In the genomic region with DNA sequence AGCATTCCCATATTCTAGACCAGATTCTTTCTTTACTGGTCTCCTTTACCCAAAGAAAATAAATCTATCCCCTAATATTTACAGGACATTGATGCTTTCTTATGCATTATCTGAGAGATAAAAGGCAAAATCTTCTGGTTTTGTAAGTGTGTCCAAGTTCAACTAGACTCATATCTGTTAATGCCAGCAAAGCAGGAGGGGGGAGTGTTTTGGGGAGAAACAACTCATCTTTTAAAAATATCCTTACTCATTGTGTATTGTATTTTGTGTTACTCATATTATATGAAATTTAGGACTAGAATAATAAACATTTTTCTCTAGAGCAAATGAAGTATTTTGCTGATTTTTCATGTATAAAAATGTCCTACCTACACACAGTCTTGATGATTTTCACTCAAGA, we compare ENCODE assay signal across 18 cellular contexts. TPM values are rescaled to one million over a fixed set of nuclear protein-coding genes. Genes with fewer than 3 reads are reported as not detected.
DNase-seq lines count a peak whose midpoint lies in the region; ATAC-seq and TF ChIP-seq lines count a peak whose summit lies in the region.
"Had no signal": no experiment of that assay in that cellular context is flagged by ENCODE, and none has a peak within 500 bp of the region (broad histone marks: within the 10 kb centered on the region; RNA-seq: fewer than 3 reads in every experiment).

No MANE protein-coding gene starts in this region.

- TF ChIP-seq POLR2A in breast epithelium (IDR thresholded peaks at IDR 0.05) (no peak), GM18505 (IDR thresholded peaks at IDR 0.05; ENCODE audit: borderline replicate concordance, extremely low read depth, insufficient read depth, insufficient read length) (no peak)

- no peak overlapping the region for H3K9ac ChIP-seq in adipocyte (ENCODE audit: low read length)

- no peak overlapping the region for H3K4me2 ChIP-seq in hepatocyte

- no peak for ATAC-seq in stimulated activated naive B cell treated with anti-CD40 and anti-IgM and Interleukin-4, amounts not matched to agents 10 μg/mL and 1 μg/mL and 100 μg/mL, for 72 hours (replicated peaks)
- ATAC-seq in GM18505 (IDR thresholded peaks at IDR 0.05; ENCODE audit: unreplicated experiment) (no peak), GM21381 (IDR thresholded peaks at IDR 0.05; ENCODE audit: unreplicated experiment) (no peak)

- no peak overlapping the region for H2AFZ ChIP-seq in hepatocyte

- no peaks in the 10 kb centered on the region for H3K36me3 Mint-ChIP-seq in MCF 10A (ENCODE audit: insufficient read depth, unreplicated experiment)
- peaks cover 3 to 10% of the 10 kb centered on the region in 2 donors for H3K36me3 Mint-ChIP-seq in stimulated activated naive B cell treated with anti-CD40 and anti-IgM and Interleukin-4, amounts not matched to agents 10 μg/mL and 1 μg/mL and 100 μg/mL, for 72 hours
- H3K36me3 Mint-ChIP-seq in Caco-2 (ENCODE audit: insufficient read depth, unreplicated experiment), result peaks cover 10% of the 10 kb centered on the region
- H3K36me3 Mint-ChIP-seq: IgD-negative memory B cell had no signal

- no peak overlapping the region for H3K4me3 Mint-ChIP-seq in MCF 10A (ENCODE audit: unreplicated experiment)
- H3K4me3 Mint-ChIP-seq in stimulated activated naive B cell treated with anti-CD40 and anti-IgM and Interleukin-4, amounts not matched to agents 10 μg/mL and 1 μg/mL and 100 μg/mL, for 72 hours, result no peak overlapping the region
- H3K4me3 Mint-ChIP-seq in Caco-2 (ENCODE audit: unreplicated experiment), result no peak overlapping the region

- no peak for TF ChIP-seq CTCF in MCF 10A (IDR thresholded peaks at IDR 0.05; ENCODE audit: unreplicated experiment)
- no peak for TF ChIP-seq CTCF in breast epithelium (IDR thresholded peaks at IDR 0.05)
- no peak for TF ChIP-seq CTCF in hepatocyte (IDR thresholded peaks at IDR 0.05; ENCODE audit: poor library complexity)
- no peak for TF ChIP-seq CTCF in Caco-2 (IDR thresholded peaks at IDR 0.05; ENCODE audit: insufficient read depth in 1 of 2, low read depth in 1 of 2, low read length in 1 of 2, severe bottlenecking in 1 of 2, unreplicated experiment in 1 of 2)

- H3K27me3 ChIP-seq in breast epithelium (no peaks in the 10 kb centered on the region), adipocyte (replicated peaks; ENCODE audit: control insufficient read depth, insufficient read depth, low read length) (no peaks in the 10 kb centered on the region), hepatocyte (no peaks in the 10 kb centered on the region), Caco-2 (replicated peaks; ENCODE audit: control insufficient read depth, insufficient read depth, low read length) (no peaks in the 10 kb centered on the region)

- H3K27ac Mint-ChIP-seq in MCF 10A (ENCODE audit: low read depth, unreplicated experiment), result peak overlapping the region; percentile 27
- peak overlapping the region; percentile 47 for H3K27ac Mint-ChIP-seq in stimulated activated naive B cell treated with anti-CD40 and anti-IgM and Interleukin-4, amounts not matched to agents 10 μg/mL and 1 μg/mL and 100 μg/mL, for 72 hours
- no peak overlapping the region for H3K27ac Mint-ChIP-seq in Caco-2 (ENCODE audit: unreplicated experiment)

- H3K36me3 ChIP-seq in breast epithelium, result no peaks in the 10 kb centered on the region
- no peaks in the 10 kb centered on the region for H3K36me3 ChIP-seq in adipocyte (ENCODE audit: control insufficient read depth, insufficient read depth, low read length, severe bottlenecking)
- H3K36me3 ChIP-seq in hepatocyte (replicated peaks; ENCODE audit: insufficient read depth, low read depth), result no peaks in the 10 kb centered on the region
- H3K36me3 ChIP-seq in Caco-2 (ENCODE audit: control insufficient read depth, insufficient read depth, low read length), result no peaks in the 10 kb centered on the region

- DNase-seq in MCF 10A (ENCODE audit: unreplicated experiment), result no peak
- no peak for DNase-seq in breast epithelium (ENCODE audit: low spot score in 2 of 2)
- DNase-seq in adipocyte (ENCODE audit: low read depth), result peak; percentile 29
- DNase-seq in hepatocyte (ENCODE audit: low spot score), result no peak
- no peak for DNase-seq in stimulated activated naive B cell treated with anti-CD40 and anti-IgM and Interleukin-4, amounts not matched to agents 10 μg/mL and 1 μg/mL and 100 μg/mL, for 72 hours
- DNase-seq in Caco-2, result no peak
- DNase-seq: COR-L47, Kasumi-1, NCI-H1694 treated with DMSO at 0.1 percent for 48 hours, NCI-H2227 treated with DMSO at 0.1 percent for 48 hours, NCI-H510A treated with DMSO at 0.1 percent for 48 hours, NCI-H774, RPMI8226, SHP77 treated with DMSO at 0.1 percent for 48 hours had no signal

- H3K27me3 Mint-ChIP-seq in MCF 10A (ENCODE audit: insufficient read depth, unreplicated experiment) (no peaks in the 10 kb centered on the region), Caco-2 (ENCODE audit: insufficient read depth, unreplicated experiment) (no peaks in the 10 kb centered on the region)
- no peaks in the 10 kb centered on the region for H3K27me3 Mint-ChIP-seq in stimulated activated naive B cell treated with anti-CD40 and anti-IgM and Interleukin-4, amounts not matched to agents 10 μg/mL and 1 μg/mL and 100 μg/mL, for 72 hours
- H3K27me3 Mint-ChIP-seq: IgD-negative memory B cell had no signal

- H3K9me3 Mint-ChIP-seq in MCF 10A (ENCODE audit: unreplicated experiment), result no peaks in the 10 kb centered on the region
- peaks cover 0 to 2% of the 10 kb centered on the region in 2 donors for H3K9me3 Mint-ChIP-seq in stimulated activated naive B cell treated with anti-CD40 and anti-IgM and Interleukin-4, amounts not matched to agents 10 μg/mL and 1 μg/mL and 100 μg/mL, for 72 hours
- no peaks in the 10 kb centered on the region for H3K9me3 Mint-ChIP-seq in Caco-2 (ENCODE audit: unreplicated experiment)

- H3K79me2 ChIP-seq in hepatocyte, result peaks cover 28% of the 10 kb centered on the region

- CTCF ChIA-PET in MCF 10A (lab: Yijun Ruan, JAX) (interaction anchor here (0.9 to 1.0 kb wide), 2 partner anchors 10 to 70 kb away, joined by 3 to 4 read pairs; no protein-coding TSS in a partner anchor), Caco-2 (lab: Charles Lee) (interaction anchor here (0.6 kb wide), 1 partner anchor 53 kb away, joined by 5 read pairs; no protein-coding TSS in a partner anchor)

- H3K4me1 ChIP-seq in breast epithelium (no peaks in the 10 kb centered on the region), adipocyte (ENCODE audit: control insufficient read depth, insufficient read depth, low read length) (peaks cover 46% of the 10 kb centered on the region), hepatocyte (ENCODE audit: insufficient read depth) (peaks cover 21% of the 10 kb centered on the region), Caco-2 (peaks cover 30% of the 10 kb centered on the region)

- H3K4me1 Mint-ChIP-seq in MCF 10A (ENCODE audit: insufficient read depth, unreplicated experiment) (peaks cover 18% of the 10 kb centered on the region), Caco-2 (ENCODE audit: low read depth, unreplicated experiment) (peaks cover 18% of the 10 kb centered on the region)
- H3K4me1 Mint-ChIP-seq in stimulated activated naive B cell treated with anti-CD40 and anti-IgM and Interleukin-4, amounts not matched to agents 10 μg/mL and 1 μg/mL and 100 μg/mL, for 72 hours, result peaks cover 8 to 24% of the 10 kb centered on the region in 2 donors

- no peaks in the 10 kb centered on the region for H3K9me2 ChIP-seq in hepatocyte (replicated peaks; ENCODE audit: insufficient read depth)

- intact Hi-C loops in MCF 10A (cut with micrococcal nuclease), result no loop called here
- intact Hi-C loops in breast epithelium (cut with DNase I; ENCODE audit: low total_unique reads), result no loop called here
- intact Hi-C loops in Caco-2 (cut with micrococcal nuclease; ENCODE audit: unreplicated experiment), result no loop called here

- BruUV-seq in MCF 10A (replicated peaks; lab: Mats Ljungman, UMichigan), result no TSS peak
- no TSS peak for BruUV-seq in Caco-2 (replicated peaks; lab: Mats Ljungman, UMichigan)

- no peak overlapping the region for H3K27ac ChIP-seq in breast epithelium
- H3K27ac ChIP-seq in hepatocyte, result peak overlapping the region; percentile 28
- H3K27ac ChIP-seq: 22Rv1 had no signal

- no peak overlapping the region for H3K4me3 ChIP-seq in breast epithelium
- no peak overlapping the region for H3K4me3 ChIP-seq in adipocyte (ENCODE audit: low read length)
- H3K4me3 ChIP-seq in hepatocyte, result no peak overlapping the region
- H3K4me3 ChIP-seq in Caco-2 (ENCODE audit: low read depth, low read length), result no peak overlapping the region

- POLR2A ChIA-PET in MCF 10A (lab: Yijun Ruan, JAX), result no interaction called here
- POLR2A ChIA-PET in Caco-2 (lab: Charles Lee), result interaction anchor here (0.6 kb wide), 1 partner anchor 56 kb away, joined by 4 read pairs; no protein-coding TSS in a partner anchor

- H3K9me3 ChIP-seq in breast epithelium (no peaks in the 10 kb centered on the region), adipocyte (ENCODE audit: control insufficient read depth, low read length) (no peaks in the 10 kb centered on the region), hepatocyte (ENCODE audit: low read depth) (no peaks in the 10 kb centered on the region), Caco-2 (peaks cover 3% of the 10 kb centered on the region; the same call in 1 of the 2 replicates)

- no peaks in the 10 kb centered on the region for H4K20me1 ChIP-seq in hepatocyte (ENCODE audit: insufficient read depth, poor library complexity, severe bottlenecking)

RNA-seq across cellular contexts. Expression of a gene that starts 54.8 kb away (rescaled TPM):
- total RNA-seq in MCF 10A (2022), result 60.6 and 63.5 TPM in 2 replicates
- 10 to 100 TPM; 28.5 to 44.6 (median 36.2) TPM for total RNA-seq in breast epithelium
- total RNA-seq in hepatocyte, result 15.7 and 17.9 TPM in 2 replicates
- polyA plus RNA-seq in hepatocyte, result 10.5 and 11.7 TPM in 2 replicates
- total RNA-seq in Caco-2 (2022), result 60.4 and 60.8 TPM in 2 replicates
